ENCODE assay signal across 8 cellular contexts in the genomic region with DNA sequence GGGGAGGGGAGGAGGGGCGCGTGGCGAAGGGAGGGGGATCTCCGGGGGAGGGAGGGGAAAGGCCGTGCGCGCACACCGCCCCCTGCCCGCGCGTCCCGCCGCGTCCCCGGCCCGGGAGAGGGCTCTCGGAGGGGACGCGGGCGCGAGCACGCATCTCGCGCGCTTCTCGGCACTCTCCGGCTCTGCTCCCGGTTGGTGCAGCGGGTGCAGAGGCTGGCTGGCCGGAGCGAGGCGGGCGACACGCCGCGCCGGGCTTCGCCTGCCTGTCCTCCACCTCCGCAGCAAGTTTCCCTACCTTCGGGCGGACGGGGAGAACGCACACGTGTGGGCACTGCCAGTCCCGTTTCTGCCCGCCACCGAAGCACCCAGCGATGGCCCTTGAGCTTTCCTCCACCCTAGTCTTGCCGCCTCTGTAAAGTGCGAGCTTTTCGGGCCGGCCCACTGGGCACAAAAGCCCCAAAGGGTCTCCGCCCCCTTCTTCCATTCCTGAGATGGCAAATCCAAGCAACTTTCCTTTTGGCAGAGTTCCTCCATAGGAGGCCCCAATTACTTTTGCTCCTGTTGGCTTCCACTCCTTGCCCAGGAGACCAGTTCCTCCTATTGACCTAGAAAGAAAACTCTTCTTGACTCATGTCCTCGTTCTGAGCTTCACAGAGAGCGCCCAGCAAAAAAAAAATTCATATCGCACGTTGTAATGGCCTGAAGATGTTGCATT. TPM values are rescaled to one million over a fixed set of nuclear protein-coding genes. Genes with fewer than 3 reads are reported as not detected.
DNase-seq lines count a peak whose midpoint lies in the region; ATAC-seq and TF ChIP-seq lines count a peak whose summit lies in the region.

No MANE protein-coding gene starts in this region.

- H3K27me3 ChIP-seq in right lobe of liver = no peaks in the 10 kb centered on the region

- intact Hi-C loops in right lobe of liver (cut with DNase I) = no loop called here

- H3K36me3 ChIP-seq in right lobe of liver = peaks cover 0 to 32% (median 6%) of the 10 kb centered on the region in 4 donors

- no peak for TF ChIP-seq POLR2A in right lobe of liver (IDR thresholded peaks at IDR 0.05)

- no peaks in the 10 kb centered on the region for H3K9me3 ChIP-seq in right lobe of liver

- peak overlapping the region; percentile 71 to 80 (median 76) for H3K4me3 ChIP-seq in right lobe of liver

- TF ChIP-seq CTCF in right lobe of liver (IDR thresholded peaks at IDR 0.05) = peak in 2 of 4 donors; percentile 9 to 14

- peaks cover 0 to 58% (median 28%) of the 10 kb centered on the region in 4 donors for H3K4me1 ChIP-seq in right lobe of liver

- peak; percentile 57 for DNase-seq in A172 (ENCODE audit: low spot score)
- DNase-seq in NCI-H2196 treated with DMSO at 0.1 percent for 48 hours (lab: John Stamatoyannopoulos, UW; ENCODE audit: unreplicated experiment) = peak; percentile 76
- peak; percentile 63 to 65 for DNase-seq in activated CD4-positive, alpha-beta T cell treated with anti-CD3 and anti-CD28 coated beads for 24 hours (ENCODE audit: low read depth in 2 of 2)
- DNase-seq in dermis microvascular lymphatic vessel endothelial cell (ENCODE audit: low read depth in 2 of 2) = peak; percentile 60 to 88
- DNase-seq in right lobe of liver = peak; percentile 78 to 86 (median 81)
- DNase-seq in stimulated activated CD4-positive, alpha-beta T cell treated with anti-CD3 and anti-CD28 coated beads, Interleukin-4, amount 100 ng/mL, for 48 hours (ENCODE audit: low read depth in 2 of 2) = peak; percentile 65 to 78

- peak overlapping the region; percentile 83 to 89 (median 87) for H3K27ac ChIP-seq in right lobe of liver

- 6% methylated on average over 12 of the region's 57 CpGs for WGBS in right lobe of liver (ENCODE audit: insufficient coverage, low coverage, low lambda C conversion rate, missing lambda C conversion rate)

- ATAC-seq in GM18519 (IDR thresholded peaks at IDR 0.05; ENCODE audit: low FRiP score, unreplicated experiment) = peak; percentile 33
- peak; percentile 42 for ATAC-seq in HG03045 (IDR thresholded peaks at IDR 0.05; ENCODE audit: unreplicated experiment)
- ATAC-seq in right lobe of liver = peak; percentile 64 to 80 (median 72)

RNA-seq across cellular contexts. Expression of a gene that starts 0.4 kb away (rescaled TPM):
- 2.6 and 9.2 TPM in 2 replicates for total RNA-seq in A172 (2014; rRNA removed; shearing (Covaris generic))
- total RNA-seq in dermis microvascular lymphatic vessel endothelial cell = 2.6 and 5.1 TPM in 2 replicates
- total RNA-seq in right lobe of liver = 10 to 100 TPM; 20.6 to 54.2 (median 37.1) TPM

RNA-seq across cellular contexts. Expression of a gene that starts 0.6 kb away (rescaled TPM):
- total RNA-seq in A172 (2014; rRNA removed; shearing (Covaris generic)) = 3.0 and 15.2 TPM in 2 replicates
- total RNA-seq in dermis microvascular lymphatic vessel endothelial cell = 10.7 and 11.8 TPM in 2 replicates
- total RNA-seq in right lobe of liver = 10 to 100 TPM in 5 of 6 experiments, 1 to 10 TPM in 1; 5.5 to 24.4 (median 19.2) TPM

RNA-seq across cellular contexts. Expression of a gene that starts 26.0 kb away (rescaled TPM):
- 0.09 and 2.1 TPM in 2 replicates for total RNA-seq in A172 (2014; rRNA removed; shearing (Covaris generic))
- total RNA-seq in dermis microvascular lymphatic vessel endothelial cell (0.25 TPM in 1 of 2 replicates, not detected in the other), right lobe of liver (1 to 10 TPM; 2.9 to 8.0 (median 3.9) TPM)

RNA-seq across cellular contexts. Expression of a gene that starts 50.9 kb away (rescaled TPM):
- total RNA-seq in A172 (2014; rRNA removed; shearing (Covaris generic)) = 19.2 and 25.0 TPM in 2 replicates
- total RNA-seq in dermis microvascular lymphatic vessel endothelial cell (11.9 and 13.1 TPM in 2 replicates), right lobe of liver (1 to 10 TPM; 1.9 to 2.4 (median 2.1) TPM)

Comparison
In these comparisons a context has a peak if more than half of its experiments do, and no peak if none do; other contexts are left out.
1. Peak in every context shown above with its lines: DNase-seq, ATAC-seq, H3K4me3 ChIP-seq and H3K27ac ChIP-seq.